Comparison of ENCODE assay signal across 31 cellular contexts in genomic region chr20:54027704-54028103, GRCh38. TPM values are rescaled to one million over a fixed set of nuclear protein-coding genes. Genes with fewer than 3 reads are reported as not detected.
"Had no signal": no experiment of that assay in that cellular context is flagged by ENCODE, and none has a peak within 500 bp of the region (broad histone marks: within the 10 kb centered on the region; RNA-seq: fewer than 3 reads in every experiment).

No MANE protein-coding gene starts in this region.

- H3K4me1 Mint-ChIP-seq: activated CD4-positive, alpha-beta T cell treated with anti-CD3 and anti-CD28 coated beads for 36 hours; activated CD4-positive, alpha-beta T cell treated with anti-CD3 and anti-CD28 coated beads, Interleukin-2, amount 10 ng/mL, durations not matched to agents 7 days and 5 days; activated naive CD4-positive, alpha-beta T cell treated with anti-CD3 and anti-CD28 coated beads, Interleukin-2, amount 50 U/mL, for 24 hours; activated naive CD8-positive, alpha-beta T cell treated with anti-CD3 and anti-CD28 coated beads, Interleukin-2, amount 10 ng/mL, durations not matched to agents 7 days and 5 days had no signal

- H3K9me3 Mint-ChIP-seq: T-helper 1 cell treated with Interleukin-12 subunit alpha and Interleukin-12 subunit beta and Interleukin-4 antibody, amounts not matched to agents 30 μg/mL and 1 μg/mL, for 36 hours; T-helper 2 cell treated with Interferon-gamma antibody and Interleukin-4, amounts not matched to agents 5 μg/mL and 100 μg/mL, for 36 hours had no signal

- H3K4me1 ChIP-seq: body of pancreas, Peyer's patch, SJSA1 had no signal

- H3K9me3 ChIP-seq: body of pancreas, Peyer's patch, SK-N-SH had no signal

- H3K27me3 ChIP-seq: body of pancreas, Peyer's patch had no signal

- DNase-seq: activated CD4-positive, alpha-beta T cell treated with anti-CD3 and anti-CD28 coated beads for 36 hours; activated CD4-positive, alpha-beta T cell treated with anti-CD3 and anti-CD28 coated beads, Interleukin-2, amount 10 ng/mL, durations not matched to agents 7 days and 5 days; activated CD4-positive, alpha-beta T cell treated with anti-CD3 and anti-CD28 coated beads, Interleukin-2, amount 50 U/mL, for 48 hours; activated CD8-positive, alpha-beta T cell treated with anti-CD3 and anti-CD28 coated beads, Interleukin-2, amount 10 ng/mL, durations not matched to agents 7 days and 5 days; activated gamma-delta T cell; activated naive CD4-positive, alpha-beta T cell treated with Interleukin-2 at 50 U/mL for 16 hours; activated naive CD8-positive, alpha-beta T cell treated with anti-CD3 and anti-CD28 coated beads, Interleukin-2, amount 10 ng/mL, durations not matched to agents 7 days and 5 days; activated T-cell treated with anti-CD3 and anti-CD28 coated beads, Interleukin-2, amount 50 U/mL, for 24 hours; body of pancreas; NCI-H1048; NCI-H1436 treated with DMSO at 0.1 percent for 48 hours; NCI-H1694 treated with DMSO at 0.1 percent for 48 hours; NCI-H2029; NCI-H510A; NCI-H526; NCI-H748 treated with DMSO at 0.1 percent for 48 hours; NK-92 treated with Interleukin-12 subunit alpha and Interleukin-12 subunit beta, amount 100 ng/mL, for 24 hours; PC-3; Peyer's patch; RPMI8226; SHP77 treated with DMSO at 0.1 percent for 48 hours; SK-N-SH had no signal

- ATAC-seq: activated CD4-positive, alpha-beta T cell treated with anti-CD3 and anti-CD28 coated beads for 36 hours; activated CD4-positive, CD25-positive, alpha-beta regulatory T cell treated with anti-CD3 and anti-CD28 coated beads, Interleukin-2, amount 50 U/mL, for 24 hours; activated CD8-positive, alpha-beta T cell treated with anti-CD3 and anti-CD28 coated beads, Interleukin-2, amount 10 ng/mL, durations not matched to agents 7 days and 5 days; body of pancreas; K562; PC-3; WTC11 had no signal

- H3K27ac Mint-ChIP-seq: activated CD4-positive, alpha-beta T cell treated with anti-CD3 and anti-CD28 coated beads for 36 hours; activated CD4-positive, alpha-beta T cell treated with anti-CD3 and anti-CD28 coated beads, Interleukin-2, amount 10 ng/mL, durations not matched to agents 7 days and 5 days; activated CD8-positive, alpha-beta T cell treated with anti-CD3 and anti-CD28 coated beads, Interleukin-2, amount 10 ng/mL, durations not matched to agents 7 days and 5 days; activated naive CD4-positive, alpha-beta T cell treated with anti-CD3 and anti-CD28 coated beads, Interleukin-2, amount 50 U/mL, for 24 hours; activated naive CD8-positive, alpha-beta T cell treated with anti-CD3 and anti-CD28 coated beads, Interleukin-2, amount 10 ng/mL, durations not matched to agents 7 days and 5 days; activated T-cell treated with anti-CD3 and anti-CD28 coated beads, Interleukin-2, amount 50 U/mL, for 24 hours; activated T-helper 2 cell treated with anti-CD3 and anti-CD28 coated beads, Interferon-gamma antibody, Interleukin-2, Interleukin-4, amounts not matched to agents 10 μg/mL and 5 μg/mL and 100 μg/mL, durations not matched to agents 14 hours and 24 hours and 36 hours; T-helper 1 cell treated with Interleukin-12 subunit alpha and Interleukin-12 subunit beta and Interleukin-4 antibody, amounts not matched to agents 30 μg/mL and 1 μg/mL, for 36 hours; T-helper 2 cell treated with Interferon-gamma antibody and Interleukin-4, amounts not matched to agents 5 μg/mL and 100 μg/mL, for 36 hours; WTC11 had no signal

- H3K27ac ChIP-seq: body of pancreas, Peyer's patch, SJSA1 had no signal

- H3K4me2 ChIP-seq: SK-N-SH had no signal

- H3K4me3 ChIP-seq: body of pancreas, K562, Peyer's patch, SJSA1 had no signal

- H3K36me3 Mint-ChIP-seq: activated naive CD4-positive, alpha-beta T cell treated with anti-CD3 and anti-CD28 coated beads, Interleukin-2, amount 50 U/mL, for 24 hours; activated naive CD8-positive, alpha-beta T cell treated with anti-CD3 and anti-CD28 coated beads, Interleukin-2, amount 10 ng/mL, durations not matched to agents 7 days and 5 days; WTC11 had no signal

- H3K36me3 ChIP-seq: Peyer's patch, SJSA1 had no signal

- H3K9ac ChIP-seq: SK-N-SH had no signal

- H3K4me3 Mint-ChIP-seq: activated CD4-positive, alpha-beta T cell treated with anti-CD3 and anti-CD28 coated beads for 36 hours; activated CD4-positive, alpha-beta T cell treated with anti-CD3 and anti-CD28 coated beads, Interleukin-2, amount 10 ng/mL, durations not matched to agents 7 days and 5 days; activated CD8-positive, alpha-beta T cell treated with anti-CD3 and anti-CD28 coated beads, Interleukin-2, amount 10 ng/mL, durations not matched to agents 7 days and 5 days; activated naive CD4-positive, alpha-beta T cell treated with anti-CD3 and anti-CD28 coated beads, Interleukin-2, amount 50 U/mL, for 24 hours; activated naive CD8-positive, alpha-beta T cell treated with anti-CD3 and anti-CD28 coated beads, Interleukin-2, amount 10 ng/mL, durations not matched to agents 7 days and 5 days; activated T-cell treated with anti-CD3 and anti-CD28 coated beads, Interleukin-2, amount 50 U/mL, for 24 hours; T-helper 1 cell treated with Interleukin-12 subunit alpha and Interleukin-12 subunit beta and Interleukin-4 antibody, amounts not matched to agents 30 μg/mL and 1 μg/mL, for 36 hours; T-helper 2 cell treated with Interferon-gamma antibody and Interleukin-4, amounts not matched to agents 5 μg/mL and 100 μg/mL, for 36 hours; WTC11 had no signal

RNA-seq across cellular contexts. Expression of gene BCAS1, which starts 42.7 kb away (rescaled TPM):
- total RNA-seq: activated CD8-positive, alpha-beta T cell treated with anti-CD3 and anti-CD28 coated beads, Interleukin-2, amount 10 ng/mL, durations not matched to agents 7 days and 5 days; activated T-helper 2 cell treated with anti-CD3 and anti-CD28 coated beads, Interferon-gamma antibody, Interleukin-2, Interleukin-4, amounts not matched to agents 10 μg/mL and 5 μg/mL and 100 μg/mL, durations not matched to agents 14 hours and 24 hours and 36 hours; astrocyte had no signal
- polyA plus RNA-seq: SK-N-SH had no signal
